ENCODE assay signal across 24 cellular contexts in the genomic region with DNA sequence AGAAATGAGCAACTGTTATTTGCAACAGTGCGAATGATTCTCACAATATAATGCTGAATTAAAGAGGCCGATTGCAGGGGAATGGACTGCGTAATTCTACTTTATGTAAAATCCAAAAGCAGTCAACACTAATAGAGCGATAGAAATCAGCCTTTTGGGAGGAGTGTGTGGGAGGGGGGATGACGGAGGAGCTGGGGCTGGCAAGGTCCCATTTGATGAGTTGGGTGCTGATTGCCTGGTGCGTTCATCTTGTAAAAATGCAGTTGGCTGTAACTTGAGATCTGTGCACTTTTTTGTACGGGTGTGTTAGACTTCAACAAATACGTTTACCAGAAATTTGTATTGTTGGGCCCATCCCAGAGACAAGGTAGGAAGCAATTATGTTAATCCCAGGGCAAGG. TPM values are rescaled to one million over a fixed set of nuclear protein-coding genes. Genes with fewer than 3 reads are reported as not detected.
A peak's percentile ranks its signal among the peaks of the same experiment; 100 is the strongest.
DNase-seq lines count a peak whose midpoint lies in the region; ATAC-seq and TF ChIP-seq lines count a peak whose summit lies in the region.
"Had no signal": no experiment of that assay in that cellular context is flagged by ENCODE, and none has a peak within 500 bp of the region (broad histone marks: within the 10 kb centered on the region; RNA-seq: fewer than 3 reads in every experiment).

No MANE protein-coding gene starts in this region.

- intact Hi-C loops in spleen (cut with DNase I; ENCODE audit: low total_unique reads) = no loop called here

- no peak for DNase-seq in T-helper 1 cell
- DNase-seq in M059J (ENCODE audit: low read depth) = peak; percentile 45
- DNase-seq in fibroblast of lung (ENCODE audit: low read depth in 2 of 2) = peak; percentile 42 to 88
- peak; percentile 18 for DNase-seq in spleen
- no peak for DNase-seq in DMS79 treated with DMSO at 0.1 percent for 48 hours (lab: John Stamatoyannopoulos, UW)
- DNase-seq in NCI-H2107 (lab: John Stamatoyannopoulos, UW) = no peak
- DNase-seq: activated CD4-positive, alpha-beta T cell treated with anti-CD3 and anti-CD28 coated beads, Interleukin-2, amount 50 U/mL, for 1 hour; activated CD8-positive, alpha-beta memory T cell treated with anti-CD3 and anti-CD28 coated beads, Interleukin-2, amount 50 U/mL, for 4 hours; activated gamma-delta T cell; endodermal cell; foreskin melanocyte; hippocampal formation; naive B cell; NCI-H2029; NCI-H510A; stimulated activated CD4-positive, alpha-beta T cell treated with anti-CD3 and anti-CD28 coated beads, Interleukin-2, amount 100 ng/mL, for 48 hours; stomach; trophoblast cell had no signal

- H3K27me3 ChIP-seq in fibroblast of lung (ENCODE audit: control insufficient read depth, insufficient read depth, low read length) (no peaks in the 10 kb centered on the region), spleen (replicated peaks in 1 of 7) (peaks cover 0 to 15% (median 0%) of the 10 kb centered on the region in 7 donors)
- H3K27me3 ChIP-seq: BLaER1 treated with 17β-estradiol and CSF1 and Interleukin-3, amounts not matched to agents 10 nM and 100 nM had no signal

- WGBS in spleen, 5 donors = 85 to 95% (median 92%) methylated on average over 8 of the region's 8 CpGs

- no peak overlapping the region for H3K27ac ChIP-seq in fibroblast of lung (ENCODE audit: insufficient read depth, low read length)
- H3K27ac ChIP-seq in spleen = no peak overlapping the region
- H3K27ac ChIP-seq: 22Rv1, KMS-11, stomach had no signal

- H3K4me3 Mint-ChIP-seq in T-helper 1 cell treated with Interleukin-12 subunit alpha and Interleukin-12 subunit beta and Interleukin-4 antibody, amounts not matched to agents 30 μg/mL and 1 μg/mL, for 36 hours = no peak overlapping the region
- H3K4me3 Mint-ChIP-seq: endodermal cell had no signal

- H3K9me3 Mint-ChIP-seq in T-helper 1 cell treated with Interleukin-12 subunit alpha and Interleukin-12 subunit beta and Interleukin-4 antibody, amounts not matched to agents 30 μg/mL and 1 μg/mL, for 36 hours = peaks cover 33% of the 10 kb centered on the region

- no peak for TF ChIP-seq POLR2A in spleen (IDR thresholded peaks at IDR 0.05)

- TF ChIP-seq CTCF in fibroblast of lung (conservative IDR thresholded peaks at IDR 0.05 in 1 of 2, IDR thresholded peaks at IDR 0.05 in 1 of 2; ENCODE audit: low read depth in 1 of 2, low read length in 2 of 2) = no peak
- TF ChIP-seq CTCF in spleen (IDR thresholded peaks at IDR 0.05 in 8 of 11, conservative IDR thresholded peaks at IDR 0.05 in 3 of 11) = no peak

- H3K9me3 ChIP-seq in fibroblast of lung (ENCODE audit: control insufficient read depth, insufficient read depth, low read depth, low read length) (no peaks in the 10 kb centered on the region), spleen (peaks cover 0 to 26% (median 18%) of the 10 kb centered on the region in 8 donors)

- no peaks in the 10 kb centered on the region for H3K79me2 ChIP-seq in fibroblast of lung (ENCODE audit: control insufficient read depth, insufficient read depth, low read length)

- H3K36me3 ChIP-seq in fibroblast of lung (ENCODE audit: control insufficient read depth, insufficient read depth, low read length) = no peaks in the 10 kb centered on the region
- H3K36me3 ChIP-seq in spleen = no peaks in the 10 kb centered on the region
- H3K36me3 ChIP-seq: stomach had no signal

- H3K4me1 Mint-ChIP-seq in T-helper 1 cell treated with Interleukin-12 subunit alpha and Interleukin-12 subunit beta and Interleukin-4 antibody, amounts not matched to agents 30 μg/mL and 1 μg/mL, for 36 hours (ENCODE audit: low read depth) = peaks cover 45% of the 10 kb centered on the region

- H3K27me3 Mint-ChIP-seq in T-helper 1 cell treated with Interleukin-12 subunit alpha and Interleukin-12 subunit beta and Interleukin-4 antibody, amounts not matched to agents 30 μg/mL and 1 μg/mL, for 36 hours (ENCODE audit: low read depth) = no peaks in the 10 kb centered on the region
- H3K27me3 Mint-ChIP-seq: naive B cell had no signal

- peaks cover 2% of the 10 kb centered on the region for H3K4me1 ChIP-seq in fibroblast of lung (ENCODE audit: control insufficient read depth, extremely low read depth, insufficient read depth, low read length)
- peaks cover 7 to 38% (median 24%) of the 10 kb centered on the region in 6 donors for H3K4me1 ChIP-seq in spleen

- no peak overlapping the region for H3K9ac ChIP-seq in fibroblast of lung (ENCODE audit: insufficient read depth, low read length)
- H3K9ac ChIP-seq: BLaER1 treated with 17β-estradiol and CSF1 and Interleukin-3, amounts not matched to agents 10 nM and 100 nM; KMS-11 had no signal

- peaks cover 47% of the 10 kb centered on the region for H3K36me3 Mint-ChIP-seq in T-helper 1 cell treated with Interleukin-12 subunit alpha and Interleukin-12 subunit beta and Interleukin-4 antibody, amounts not matched to agents 30 μg/mL and 1 μg/mL, for 36 hours (ENCODE audit: low read depth)

- H2AFZ ChIP-seq in fibroblast of lung (ENCODE audit: low read length) = no peak overlapping the region

- no peaks in the 10 kb centered on the region for H4K20me1 ChIP-seq in fibroblast of lung (ENCODE audit: control insufficient read depth, extremely low read depth, insufficient read depth, low read length)
- H4K20me1 ChIP-seq: BLaER1 treated with 17β-estradiol and CSF1 and Interleukin-3, amounts not matched to agents 10 nM and 100 nM had no signal

- H3K4me3 ChIP-seq in fibroblast of lung (replicated peaks in 1 of 4; ENCODE audit: control extremely low read depth in 1 of 4, insufficient read depth in 1 of 4, low read depth in 3 of 4, low read length in 4 of 4) = no peak overlapping the region
- H3K4me3 ChIP-seq in spleen = no peak overlapping the region
- H3K4me3 ChIP-seq: BLaER1 treated with 17β-estradiol and CSF1 and Interleukin-3, amounts not matched to agents 10 nM and 100 nM; stomach had no signal

- peak overlapping the region; percentile 41 for H3K27ac Mint-ChIP-seq in T-helper 1 cell treated with Interleukin-12 subunit alpha and Interleukin-12 subunit beta and Interleukin-4 antibody, amounts not matched to agents 30 μg/mL and 1 μg/mL, for 36 hours
- H3K27ac Mint-ChIP-seq: endodermal cell had no signal

- no peak for ATAC-seq in esophagus mucosa

- H3K4me2 ChIP-seq in fibroblast of lung (ENCODE audit: extremely low read depth, insufficient read depth, low read length) = no peak overlapping the region
- H3K4me2 ChIP-seq: BLaER1 treated with 17β-estradiol and CSF1 and Interleukin-3, amounts not matched to agents 10 nM and 100 nM; KMS-11 had no signal

RNA-seq across cellular contexts. Expression of a gene that starts 20.7 kb away (rescaled TPM):
- 0.47 TPM in 1 of 2 replicates, not detected in the other for total RNA-seq in M059J (2014; rRNA removed; shearing (Covaris generic))
- total RNA-seq in fibroblast of lung (0.26 TPM in 1 of 2 replicates, not detected in the other), spleen (1 to 10 TPM; 1.3 to 7.6 (median 2.2) TPM), esophagus mucosa (0.12 TPM)
- polyA plus RNA-seq in fibroblast of lung (0.05 and 0.15 TPM in 2 replicates), spleen (1 to 10 TPM; 1.7 to 2.0 (median 1.9) TPM)
- polyA plus RNA-seq in fibroblast of lung (2012) = 0.36 TPM in 1 of 2 replicates, not detected in the other
- polyA minus RNA-seq in fibroblast of lung (ENCODE audit: low replicate concordance) = 1.1 TPM in 1 of 2 replicates, not detected in the other
- total RNA-seq: chondrocyte had no signal

Comparison
In these comparisons a context has a peak if more than half of its experiments do, and no peak if none do; other contexts are left out.
1. DNase-seq: peak in M059J (single experiment), fibroblast of lung (2 of 2) and spleen (single experiment); none in T-helper 1 cell (0 of 5), DMS79 treated with DMSO at 0.1 percent for 48 hours (single experiment) and NCI-H2107 (single experiment).